Comparison of ENCODE assay signal across 1 cellular context in genomic region chr3:69088033-69088432, GRCh38.
TF ChIP-seq lines count a peak whose summit lies in the region.

No MANE protein-coding gene starts in this region.

TF ChIP-seq in GM12878, 131 proteins besides CTCF, POLR2A, EP300 and RAD21:
- TF ChIP-seq KDM1A (IDR thresholded peaks at IDR 0.05; ENCODE audit: borderline replicate concordance): no peak
- TF ChIP-seq JUND (IDR thresholded peaks at IDR 0.05; ENCODE audit: low read depth, low read length): peak; percentile 53; the same call in 1 of the 2 replicates
- TF ChIP-seq E2F8 (IDR thresholded peaks at IDR 0.05; ENCODE audit: low read depth, partially characterized antibody): no peak
- no peak for TF ChIP-seq ZBTB4 (CRISPR knock-in tag; IDR thresholded peaks at IDR 0.05)
- peak; percentile 78 for TF ChIP-seq BCLAF1 (IDR thresholded peaks at IDR 0.05)
- peak; percentile 54 to 55; a peak in 3 of 4 replicates for TF ChIP-seq BHLHE40 (IDR thresholded peaks at IDR 0.05; ENCODE audit: borderline replicate concordance in 1 of 2, low read depth in 2 of 2, low read length in 1 of 2)
- TF ChIP-seq ATF7 (IDR thresholded peaks at IDR 0.05; ENCODE audit: low read depth): peak; percentile 92
- no peak for TF ChIP-seq MYC (IDR thresholded peaks at IDR 0.05; ENCODE audit: insufficient read depth, insufficient read length, insufficient replicate concordance, low read length, severe bottlenecking)
- no peak for TF ChIP-seq HCFC1 (IDR thresholded peaks at IDR 0.05; ENCODE audit: low read length)
- TF ChIP-seq CHD1 (IDR thresholded peaks at IDR 0.05; ENCODE audit: low read depth, low read length): peak; percentile 78; the same call in 1 of the 2 replicates
- no peak for TF ChIP-seq ZNF687 (IDR thresholded peaks at IDR 0.05)
- TF ChIP-seq HDAC2 (IDR thresholded peaks at IDR 0.05): no peak
- 0 out of 2 replicates have a peak, but pooled peaks have one; percentile 24 for TF ChIP-seq NFIC (IDR thresholded peaks at IDR 0.05; ENCODE audit: low read depth, low read length)
- TF ChIP-seq ESRRA (IDR thresholded peaks at IDR 0.05; ENCODE audit: low read length): no peak
- 0 out of 2 replicates have a peak, but pooled peaks have one; percentile 32 for TF ChIP-seq NBN (IDR thresholded peaks at IDR 0.05)
- peak; percentile 55; the same call in 1 of the 2 replicates for TF ChIP-seq JUNB (IDR thresholded peaks at IDR 0.05)
- TF ChIP-seq TCF3 (IDR thresholded peaks at IDR 0.05; ENCODE audit: borderline replicate concordance, insufficient read depth, low read depth, low read length): no peak
- no peak for TF ChIP-seq MYB (IDR thresholded peaks at IDR 0.05; ENCODE audit: borderline replicate concordance, low read depth, low read length)
- TF ChIP-seq KLF5 (IDR thresholded peaks at IDR 0.05; ENCODE audit: partially characterized antibody): peak; percentile 71
- TF ChIP-seq ATF3 (IDR thresholded peaks at IDR 0.05; ENCODE audit: borderline replicate concordance, extremely low read depth, low read depth, low read length): no peak
TF ChIP-seq in GM12878: peak in this region for 9.
